ENCODE assay signal across 1 cellular context in genomic region chr1:244451951-244452795, GRCh38.
TF ChIP-seq lines count a peak whose summit lies in the region.

No MANE protein-coding gene starts in this region.

TF ChIP-seq in K562, 482 proteins besides CTCF, POLR2A, EP300 and RAD21 (continued from another document):
- TF ChIP-seq RNF219 (CRISPR knock-in tag; IDR thresholded peaks at IDR 0.05) = no peak
- peak; percentile 99 for TF ChIP-seq HCFC1 (IDR thresholded peaks at IDR 0.05; ENCODE audit: low read depth, low read length)
- no peak for TF ChIP-seq CGGBP1 (CRISPR knock-in tag; IDR thresholded peaks at IDR 0.05)
- TF ChIP-seq SLC30A9 (CRISPR knock-in tag; IDR thresholded peaks at IDR 0.05) = no peak
- peak; percentile 97 for TF ChIP-seq HMGN3 (IDR thresholded peaks at IDR 0.05; ENCODE audit: borderline replicate concordance, extremely low read depth, insufficient read length, low read depth, low read length)
- peak; percentile 36 for TF ChIP-seq MEIS2 (IDR thresholded peaks at IDR 0.05; ENCODE audit: partially characterized antibody)
- no peak for TF ChIP-seq ZBTB43 (CRISPR knock-in tag; IDR thresholded peaks at IDR 0.05)
- TF ChIP-seq BACH1 (tag; IDR thresholded peaks at IDR 0.05) = no peak
- no peak for TF ChIP-seq CREB5 (CRISPR knock-in tag; IDR thresholded peaks at IDR 0.05)
- no peak for TF ChIP-seq ZNF780A (CRISPR knock-in tag; IDR thresholded peaks at IDR 0.05)
- no peak for TF ChIP-seq NELFE (IDR thresholded peaks at IDR 0.05; ENCODE audit: insufficient read depth, insufficient read length)
- TF ChIP-seq MBD2 (IDR thresholded peaks at IDR 0.05; ENCODE audit: borderline replicate concordance, low read depth) = peak; percentile 80
- TF ChIP-seq ZBTB33 (CRISPR knock-in tag; IDR thresholded peaks at IDR 0.05) = no peak
- 0 out of 2 replicates have a peak, but pooled peaks have one; percentile 33 for TF ChIP-seq ZNF512 (tag; IDR thresholded peaks at IDR 0.05)
- TF ChIP-seq NCOA1 (IDR thresholded peaks at IDR 0.05; ENCODE audit: low read depth) = no peak
- TF ChIP-seq ZSCAN32 (CRISPR knock-in tag; IDR thresholded peaks at IDR 0.05) = no peak
- TF ChIP-seq ATF1 (CRISPR knock-in tag; IDR thresholded peaks at IDR 0.05) = no peak
- peak; percentile 69 for TF ChIP-seq ATF1 (tag; IDR thresholded peaks at IDR 0.05)
- no peak for TF ChIP-seq BCL6 (CRISPR knock-in tag; IDR thresholded peaks at IDR 0.05)
- TF ChIP-seq NEUROD1 (IDR thresholded peaks at IDR 0.05; ENCODE audit: borderline replicate concordance, low read depth, low read length, partially characterized antibody) = no peak
- no peak for TF ChIP-seq ZNF583 (CRISPR knock-in tag; IDR thresholded peaks at IDR 0.05)
